8 cellular contexts compared by ENCODE assay signal in the genomic region with DNA sequence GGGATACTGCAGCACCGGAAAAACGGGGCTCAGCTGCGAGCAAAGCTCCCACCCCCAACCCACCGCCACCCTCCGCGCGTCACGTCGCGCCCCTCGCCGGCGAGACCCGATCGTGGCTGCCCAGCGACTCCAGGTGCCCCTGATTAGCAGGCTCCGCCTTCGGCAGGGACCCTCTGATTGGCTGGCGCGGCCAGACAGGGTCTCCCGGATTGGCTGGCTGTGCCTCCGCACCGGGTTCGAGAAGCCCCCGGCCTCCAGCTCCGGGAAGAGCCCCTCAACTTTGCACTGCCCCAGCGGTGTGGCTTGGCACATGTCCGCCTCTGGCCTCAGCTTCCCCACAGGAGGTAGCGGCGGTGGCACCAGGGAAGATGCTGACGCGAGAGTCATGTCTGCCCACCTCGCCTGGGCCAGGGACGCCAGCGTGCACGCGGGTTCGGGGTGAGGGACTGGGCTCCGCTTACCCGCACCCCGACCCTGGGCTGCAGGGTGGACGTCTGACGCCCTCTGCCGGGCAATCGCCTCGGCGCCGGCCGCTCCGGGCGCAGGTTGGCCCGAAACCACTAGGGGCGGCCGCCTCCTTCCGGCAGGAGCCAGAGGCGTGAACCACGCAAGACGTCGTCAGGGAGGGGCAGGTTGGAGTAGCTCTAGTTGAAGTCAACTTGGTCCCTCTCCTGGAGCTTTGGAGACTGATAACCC. TPM values are rescaled to one million over a fixed set of nuclear protein-coding genes. Genes with fewer than 3 reads are reported as not detected.
DNase-seq lines count a peak whose midpoint lies in the region; ATAC-seq, FAIRE-seq and TF ChIP-seq lines count a peak whose summit lies in the region.

No MANE protein-coding gene starts in this region.

- DNase-seq in GM10266 (ENCODE audit: extremely low spot score): peak; percentile 92
- DNase-seq in HFF-Myc (ENCODE audit: extremely low read depth, low read depth): no peak
- DNase-seq in MV-4-11 (lab: John Stamatoyannopoulos, UW): peak; percentile 90
- peak; percentile 71 to 94 for DNase-seq in SW 1271 (lab: John Stamatoyannopoulos, UW)
- DNase-seq in adipocyte (ENCODE audit: low read depth): peak; percentile 97
- DNase-seq in left cardiac atrium: peak; percentile 94
- DNase-seq in psoas muscle: peak; percentile 91 to 96
- peak; percentile 89 for DNase-seq in urothelium cell line (ENCODE audit: low spot score)

- H3K9ac ChIP-seq in adipocyte (ENCODE audit: low read length): peak overlapping the region; percentile 79

- WGBS in psoas muscle, 3 donors: 0 to 1% (median 1%) methylated on average over 47 to 59 of the region's 59 CpGs

- H3K4me1 ChIP-seq in adipocyte (ENCODE audit: control insufficient read depth, insufficient read depth, low read length): peaks cover 51% of the 10 kb centered on the region
- peaks cover 50% of the 10 kb centered on the region for H3K4me1 ChIP-seq in psoas muscle

- FAIRE-seq in urothelium cell line (lab: Jason Lieb, UNC): no peak

- H3K27me3 ChIP-seq in adipocyte (replicated peaks; ENCODE audit: control insufficient read depth, insufficient read depth, low read length): no peaks in the 10 kb centered on the region
- H3K27me3 ChIP-seq in psoas muscle (ENCODE audit: insufficient read depth in 3 of 3, low read length in 2 of 3): no peaks in the 10 kb centered on the region

- TF ChIP-seq CTCF in GM10266 (IDR thresholded peaks at IDR 0.05; ENCODE audit: control insufficient read depth, insufficient read depth, low read depth, missing control alignments) (peak; percentile 100), HFF-Myc (IDR thresholded peaks at IDR 0.05; ENCODE audit: low read depth, low read length, missing control alignments) (peak; percentile 100), psoas muscle (IDR thresholded peaks at IDR 0.05) (peak; percentile 99)

- H3K36me3 ChIP-seq in adipocyte (ENCODE audit: control insufficient read depth, insufficient read depth, low read length, severe bottlenecking): peaks cover 11% of the 10 kb centered on the region
- peaks cover 0 to 14% of the 10 kb centered on the region in 2 donors for H3K36me3 ChIP-seq in psoas muscle (ENCODE audit: insufficient read depth in 1 of 2, low read depth in 1 of 2)

- ATAC-seq in left cardiac atrium (peak; percentile 70 to 72), psoas muscle (peak; percentile 61 to 72 (median 64))

- peak overlapping the region; percentile 45 for H3K4me3 ChIP-seq in HFF-Myc (replicated peaks; ENCODE audit: low read depth, low read length)
- H3K4me3 ChIP-seq in adipocyte (ENCODE audit: low read length): peak overlapping the region; percentile 77
- peak overlapping the region; percentile 86 for H3K4me3 ChIP-seq in psoas muscle

- intact Hi-C loops in left cardiac atrium (cut with DNase I) (loop anchor here (2.0 to 5.0 kb wide), 2 partner anchors 95 to 97 kb away; partner anchors contain the start of gene PSMD9 (in 1 of the 2)), psoas muscle (cut with DNase I) (loop anchor here (2.0 to 5.0 kb wide), 3 partner anchors 19 to 97 kb away; no protein-coding TSS in a partner anchor)

- no peaks in the 10 kb centered on the region for H3K9me3 ChIP-seq in adipocyte (ENCODE audit: control insufficient read depth, low read length)
- no peaks in the 10 kb centered on the region for H3K9me3 ChIP-seq in psoas muscle

- peak overlapping the region; percentile 100 for H3K27ac ChIP-seq in psoas muscle

RNA-seq across cellular contexts. Expression of gene RHOF, which starts 0.5 kb away (rescaled TPM):
- total RNA-seq in left cardiac atrium (10 to 100 TPM; 14.7 to 25.1 TPM), psoas muscle (1 to 10 TPM; 3.3 to 4.8 (median 3.9) TPM)
- 1 to 10 TPM; 1.4 to 4.3 (median 1.6) TPM for polyA plus RNA-seq in psoas muscle

RNA-seq across cellular contexts. Expression of gene SETD1B, which starts 9.8 kb away (rescaled TPM):
- total RNA-seq in left cardiac atrium (10 to 100 TPM in 1 of 2 donors, 1 to 10 TPM in 1; 9.3 to 11.9 TPM), psoas muscle (10 to 100 TPM in 3 of 4 donors, 1 to 10 TPM in 1; 9.2 to 13.0 (median 11.8) TPM)
- polyA plus RNA-seq in psoas muscle: 1 to 10 TPM; 2.8 to 7.5 (median 3.0) TPM
